2 cellular contexts compared by ENCODE assay signal in genomic region chr1:15220825-15221431, GRCh38.
TF ChIP-seq lines count a peak whose summit lies in the region.

No MANE protein-coding gene starts in this region.

TF ChIP-seq in GM23338, 12 proteins besides CTCF, POLR2A, EP300 and RAD21 (continued from another document):
- TF ChIP-seq, protein P1, sequence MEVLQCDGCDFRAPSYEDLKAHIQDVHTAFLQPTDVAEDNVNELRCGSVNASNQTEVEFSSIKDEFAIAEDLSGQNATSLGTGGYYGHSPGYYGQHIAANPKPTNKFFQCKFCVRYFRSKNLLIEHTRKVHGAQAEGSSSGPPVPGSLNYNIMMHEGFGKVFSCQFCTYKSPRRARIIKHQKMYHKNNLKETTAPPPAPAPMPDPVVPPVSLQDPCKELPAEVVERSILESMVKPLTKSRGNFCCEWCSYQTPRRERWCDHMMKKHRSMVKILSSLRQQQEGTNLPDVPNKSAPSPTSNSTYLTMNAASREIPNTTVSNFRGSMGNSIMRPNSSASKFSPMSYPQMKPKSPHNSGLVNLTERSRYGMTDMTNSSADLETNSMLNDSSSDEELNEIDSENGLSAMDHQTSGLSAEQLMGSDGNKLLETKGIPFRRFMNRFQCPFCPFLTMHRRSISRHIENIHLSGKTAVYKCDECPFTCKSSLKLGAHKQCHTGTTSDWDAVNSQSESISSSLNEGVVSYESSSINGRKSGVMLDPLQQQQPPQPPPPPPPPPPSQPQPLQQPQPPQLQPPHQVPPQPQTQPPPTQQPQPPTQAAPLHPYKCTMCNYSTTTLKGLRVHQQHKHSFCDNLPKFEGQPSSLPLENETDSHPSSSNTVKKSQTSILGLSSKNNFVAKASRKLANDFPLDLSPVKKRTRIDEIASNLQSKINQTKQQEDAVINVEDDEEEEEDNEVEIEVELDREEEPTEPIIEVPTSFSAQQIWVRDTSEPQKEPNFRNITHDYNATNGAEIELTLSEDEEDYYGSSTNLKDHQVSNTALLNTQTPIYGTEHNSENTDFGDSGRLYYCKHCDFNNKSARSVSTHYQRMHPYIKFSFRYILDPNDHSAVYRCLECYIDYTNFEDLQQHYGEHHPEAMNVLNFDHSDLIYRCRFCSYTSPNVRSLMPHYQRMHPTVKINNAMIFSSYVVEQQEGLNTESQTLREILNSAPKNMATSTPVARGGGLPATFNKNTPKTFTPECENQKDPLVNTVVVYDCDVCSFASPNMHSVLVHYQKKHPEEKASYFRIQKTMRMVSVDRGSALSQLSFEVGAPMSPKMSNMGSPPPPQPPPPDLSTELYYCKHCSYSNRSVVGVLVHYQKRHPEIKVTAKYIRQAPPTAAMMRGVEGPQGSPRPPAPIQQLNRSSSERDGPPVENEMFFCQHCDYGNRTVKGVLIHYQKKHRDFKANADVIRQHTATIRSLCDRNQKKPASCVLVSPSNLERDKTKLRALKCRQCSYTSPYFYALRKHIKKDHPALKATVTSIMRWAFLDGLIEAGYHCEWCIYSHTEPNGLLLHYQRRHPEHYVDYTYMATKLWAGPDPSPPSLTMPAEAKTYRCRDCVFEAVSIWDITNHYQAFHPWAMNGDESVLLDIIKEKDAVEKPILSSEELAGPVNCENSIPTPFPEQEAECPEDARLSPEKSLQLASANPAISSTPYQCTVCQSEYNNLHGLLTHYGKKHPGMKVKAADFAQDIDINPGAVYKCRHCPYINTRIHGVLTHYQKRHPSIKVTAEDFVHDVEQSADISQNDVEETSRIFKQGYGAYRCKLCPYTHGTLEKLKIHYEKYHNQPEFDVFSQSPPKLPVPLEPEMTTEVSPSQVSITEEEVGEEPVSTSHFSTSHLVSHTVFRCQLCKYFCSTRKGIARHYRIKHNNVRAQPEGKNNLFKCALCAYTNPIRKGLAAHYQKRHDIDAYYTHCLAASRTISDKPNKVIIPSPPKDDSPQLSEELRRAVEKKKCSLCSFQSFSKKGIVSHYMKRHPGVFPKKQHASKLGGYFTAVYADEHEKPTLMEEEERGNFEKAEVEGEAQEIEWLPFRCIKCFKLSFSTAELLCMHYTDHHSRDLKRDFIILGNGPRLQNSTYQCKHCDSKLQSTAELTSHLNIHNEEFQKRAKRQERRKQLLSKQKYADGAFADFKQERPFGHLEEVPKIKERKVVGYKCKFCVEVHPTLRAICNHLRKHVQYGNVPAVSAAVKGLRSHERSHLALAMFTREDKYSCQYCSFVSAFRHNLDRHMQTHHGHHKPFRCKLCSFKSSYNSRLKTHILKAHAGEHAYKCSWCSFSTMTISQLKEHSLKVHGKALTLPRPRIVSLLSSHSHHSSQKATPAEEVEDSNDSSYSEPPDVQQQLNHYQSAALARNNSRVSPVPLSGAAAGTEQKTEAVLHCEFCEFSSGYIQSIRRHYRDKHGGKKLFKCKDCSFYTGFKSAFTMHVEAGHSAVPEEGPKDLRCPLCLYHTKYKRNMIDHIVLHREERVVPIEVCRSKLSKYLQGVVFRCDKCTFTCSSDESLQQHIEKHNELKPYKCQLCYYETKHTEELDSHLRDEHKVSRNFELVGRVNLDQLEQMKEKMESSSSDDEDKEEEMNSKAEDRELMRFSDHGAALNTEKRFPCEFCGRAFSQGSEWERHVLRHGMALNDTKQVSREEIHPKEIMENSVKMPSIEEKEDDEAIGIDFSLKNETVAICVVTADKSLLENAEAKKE (CRISPR knock-in tag; IDR thresholded peaks at IDR 0.05): no peak
- TF ChIP-seq ZNF114 (CRISPR knock-in tag; IDR thresholded peaks at IDR 0.05): no peak
- TF ChIP-seq, protein P2, sequence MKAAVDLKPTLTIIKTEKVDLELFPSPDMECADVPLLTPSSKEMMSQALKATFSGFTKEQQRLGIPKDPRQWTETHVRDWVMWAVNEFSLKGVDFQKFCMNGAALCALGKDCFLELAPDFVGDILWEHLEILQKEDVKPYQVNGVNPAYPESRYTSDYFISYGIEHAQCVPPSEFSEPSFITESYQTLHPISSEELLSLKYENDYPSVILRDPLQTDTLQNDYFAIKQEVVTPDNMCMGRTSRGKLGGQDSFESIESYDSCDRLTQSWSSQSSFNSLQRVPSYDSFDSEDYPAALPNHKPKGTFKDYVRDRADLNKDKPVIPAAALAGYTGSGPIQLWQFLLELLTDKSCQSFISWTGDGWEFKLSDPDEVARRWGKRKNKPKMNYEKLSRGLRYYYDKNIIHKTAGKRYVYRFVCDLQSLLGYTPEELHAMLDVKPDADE (IDR thresholded peaks at IDR 0.05): no peak
- TF ChIP-seq ZNF331 (CRISPR knock-in tag; IDR thresholded peaks at IDR 0.05; ENCODE audit: low read depth): no peak
- TF ChIP-seq EZH2phosphoT487 (IDR thresholded peaks at IDR 0.05; ENCODE audit: unreplicated experiment): no peak
- TF ChIP-seq STAT1 (IDR thresholded peaks at IDR 0.05; ENCODE audit: unreplicated experiment): no peak
- TF ChIP-seq CREB1 (CRISPR knock-in tag; IDR thresholded peaks at IDR 0.05; ENCODE audit: low read depth): no peak
- TF ChIP-seq JUNB (IDR thresholded peaks at IDR 0.05; ENCODE audit: unreplicated experiment): no peak
- TF ChIP-seq POLR2AphosphoS5 (IDR thresholded peaks at IDR 0.05; ENCODE audit: low read depth): no peak
- TF ChIP-seq, protein P3, sequence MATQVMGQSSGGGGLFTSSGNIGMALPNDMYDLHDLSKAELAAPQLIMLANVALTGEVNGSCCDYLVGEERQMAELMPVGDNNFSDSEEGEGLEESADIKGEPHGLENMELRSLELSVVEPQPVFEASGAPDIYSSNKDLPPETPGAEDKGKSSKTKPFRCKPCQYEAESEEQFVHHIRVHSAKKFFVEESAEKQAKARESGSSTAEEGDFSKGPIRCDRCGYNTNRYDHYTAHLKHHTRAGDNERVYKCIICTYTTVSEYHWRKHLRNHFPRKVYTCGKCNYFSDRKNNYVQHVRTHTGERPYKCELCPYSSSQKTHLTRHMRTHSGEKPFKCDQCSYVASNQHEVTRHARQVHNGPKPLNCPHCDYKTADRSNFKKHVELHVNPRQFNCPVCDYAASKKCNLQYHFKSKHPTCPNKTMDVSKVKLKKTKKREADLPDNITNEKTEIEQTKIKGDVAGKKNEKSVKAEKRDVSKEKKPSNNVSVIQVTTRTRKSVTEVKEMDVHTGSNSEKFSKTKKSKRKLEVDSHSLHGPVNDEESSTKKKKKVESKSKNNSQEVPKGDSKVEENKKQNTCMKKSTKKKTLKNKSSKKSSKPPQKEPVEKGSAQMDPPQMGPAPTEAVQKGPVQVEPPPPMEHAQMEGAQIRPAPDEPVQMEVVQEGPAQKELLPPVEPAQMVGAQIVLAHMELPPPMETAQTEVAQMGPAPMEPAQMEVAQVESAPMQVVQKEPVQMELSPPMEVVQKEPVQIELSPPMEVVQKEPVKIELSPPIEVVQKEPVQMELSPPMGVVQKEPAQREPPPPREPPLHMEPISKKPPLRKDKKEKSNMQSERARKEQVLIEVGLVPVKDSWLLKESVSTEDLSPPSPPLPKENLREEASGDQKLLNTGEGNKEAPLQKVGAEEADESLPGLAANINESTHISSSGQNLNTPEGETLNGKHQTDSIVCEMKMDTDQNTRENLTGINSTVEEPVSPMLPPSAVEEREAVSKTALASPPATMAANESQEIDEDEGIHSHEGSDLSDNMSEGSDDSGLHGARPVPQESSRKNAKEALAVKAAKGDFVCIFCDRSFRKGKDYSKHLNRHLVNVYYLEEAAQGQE (IDR thresholded peaks at IDR 0.05; ENCODE audit: unreplicated experiment): no peak
- TF ChIP-seq EZH2 (IDR thresholded peaks at IDR 0.05; ENCODE audit: low read depth, unreplicated experiment): no peak
TF ChIP-seq in GM23338: peak in this region for 0.

TF ChIP-seq in IMR-90, 13 proteins besides CTCF, POLR2A, EP300 and RAD21:
- no peak for TF ChIP-seq MAFK (IDR thresholded peaks at IDR 0.05; ENCODE audit: low read depth, low read length)
- TF ChIP-seq SMC3 (IDR thresholded peaks at IDR 0.05; ENCODE audit: low read depth, low read length): no peak
TF ChIP-seq in IMR-90: peak in this region for 0.
